ENCODE assay signal across 1 cellular context in the genomic region with DNA sequence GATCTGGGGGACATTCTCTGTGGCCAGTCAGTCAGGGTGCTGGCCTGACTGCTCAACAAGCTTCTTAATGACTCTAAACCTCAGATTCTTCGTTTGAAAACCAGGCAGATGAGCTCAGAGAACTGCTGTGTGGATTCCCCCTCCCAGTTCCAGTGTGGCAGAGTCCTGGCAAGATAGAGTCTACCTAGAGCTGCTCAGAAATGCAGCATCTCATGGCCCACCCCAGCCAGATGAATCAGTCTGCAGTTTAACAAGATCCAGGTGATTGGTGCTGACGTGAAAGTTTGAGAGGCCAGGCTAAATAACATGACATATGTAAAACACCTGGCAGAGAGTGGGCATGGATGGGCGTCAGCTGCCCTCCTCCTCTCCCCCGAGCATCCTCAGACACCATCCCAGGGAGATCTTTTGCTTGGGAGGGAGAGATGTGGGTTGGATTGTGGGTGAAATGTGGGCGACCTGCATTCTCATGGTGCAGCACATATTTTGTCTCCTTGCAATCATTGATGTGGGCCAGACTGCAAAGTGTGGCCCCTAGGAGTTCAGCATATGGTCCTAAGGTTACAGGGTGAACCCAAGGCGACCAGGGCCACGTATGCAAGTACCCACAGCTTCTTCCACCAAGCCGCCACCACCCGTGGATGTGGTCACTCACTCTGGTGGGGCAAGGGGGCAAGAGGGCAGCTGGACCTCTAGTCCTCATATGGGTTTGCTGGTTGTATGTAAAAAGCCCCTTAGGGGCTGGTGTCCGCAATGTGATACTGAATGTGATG.
A peak's percentile ranks its signal among the peaks of the same experiment; 100 is the strongest.
TF ChIP-seq lines count a peak whose summit lies in the region.

No MANE protein-coding gene starts in this region.

TF ChIP-seq in SK-N-SH, 30 proteins besides CTCF, POLR2A, EP300 and RAD21 (continued from another document):
- peak; percentile 38; the same call in 1 of the 2 replicates for TF ChIP-seq POLR2AphosphoS5 (IDR thresholded peaks at IDR 0.05; ENCODE audit: low read depth, low read length)
- TF ChIP-seq, protein P1, sequence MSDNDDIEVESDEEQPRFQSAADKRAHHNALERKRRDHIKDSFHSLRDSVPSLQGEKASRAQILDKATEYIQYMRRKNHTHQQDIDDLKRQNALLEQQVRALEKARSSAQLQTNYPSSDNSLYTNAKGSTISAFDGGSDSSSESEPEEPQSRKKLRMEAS (IDR thresholded peaks at IDR 0.05; ENCODE audit: low read depth): 0 out of 2 replicates have a peak, but pooled peaks have one; percentile 10
- no peak for TF ChIP-seq TAF1 (IDR thresholded peaks at IDR 0.05; ENCODE audit: borderline replicate concordance, low read depth, low read length)
- TF ChIP-seq IRF3 (IDR thresholded peaks at IDR 0.05; ENCODE audit: low read depth, low read length): no peak
- TF ChIP-seq FOXM1 (IDR thresholded peaks at IDR 0.05; ENCODE audit: low read depth): no peak
- no peak for TF ChIP-seq MXI1 (IDR thresholded peaks at IDR 0.05; ENCODE audit: low read depth, low read length)
- TF ChIP-seq, protein P2, sequence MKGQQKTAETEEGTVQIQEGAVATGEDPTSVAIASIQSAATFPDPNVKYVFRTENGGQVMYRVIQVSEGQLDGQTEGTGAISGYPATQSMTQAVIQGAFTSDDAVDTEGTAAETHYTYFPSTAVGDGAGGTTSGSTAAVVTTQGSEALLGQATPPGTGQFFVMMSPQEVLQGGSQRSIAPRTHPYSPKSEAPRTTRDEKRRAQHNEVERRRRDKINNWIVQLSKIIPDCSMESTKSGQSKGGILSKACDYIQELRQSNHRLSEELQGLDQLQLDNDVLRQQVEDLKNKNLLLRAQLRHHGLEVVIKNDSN (IDR thresholded peaks at IDR 0.05; ENCODE audit: borderline replicate concordance, low read depth): no peak
- TF ChIP-seq PBX3 (IDR thresholded peaks at IDR 0.05): peak; percentile 72
- no peak for TF ChIP-seq FOXJ3 (CRISPR knock-in tag; IDR thresholded peaks at IDR 0.05)
